ENCODE assay signal across 18 cellular contexts in genomic region chr14:60275932-60276331, GRCh38.
"Had no signal": no experiment of that assay in that cellular context is flagged by ENCODE, and none has a peak within 500 bp of the region (broad histone marks: within the 10 kb centered on the region; RNA-seq: fewer than 3 reads in every experiment).

No MANE protein-coding gene starts in this region.

- H3K4me3 Mint-ChIP-seq: activated naive CD4-positive, alpha-beta T cell treated with anti-CD3 and anti-CD28 coated beads for 36 hours; activated T-cell treated with anti-CD3 and anti-CD28 coated beads, Interleukin-2, amount 50 U/mL, for 4 hours; dendritic cell treated with granulocyte-macrophage colony-stimulating factor and Interleukin-4, amounts not matched to agents 40 ng/mL and 50 ng/mL, for 4 days; effector memory CD8-positive, alpha-beta T cell; natural killer cell treated with Interleukin-12 subunit alpha and Interleukin-12 subunit beta and Interleukin-15 and Interleukin-18, amount 100 ng/mL, for 72 hours; stimulated activated naive B cell treated with anti-CD40 and anti-IgM and Interleukin-4, amounts not matched to agents 10 μg/mL and 1 μg/mL and 100 μg/mL, for 72 hours had no signal

- H3K27me3 Mint-ChIP-seq: dendritic cell treated with granulocyte-macrophage colony-stimulating factor and Interleukin-4, amounts not matched to agents 40 ng/mL and 50 ng/mL, for 4 days; effector memory CD8-positive, alpha-beta T cell; natural killer cell treated with Interleukin-12 subunit alpha and Interleukin-12 subunit beta and Interleukin-15 and Interleukin-18, amount 100 ng/mL, for 72 hours; stimulated activated naive B cell treated with anti-CD40 and anti-IgM and Interleukin-4, amounts not matched to agents 10 μg/mL and 1 μg/mL and 100 μg/mL, for 72 hours had no signal

- H3K27ac Mint-ChIP-seq: activated naive CD4-positive, alpha-beta T cell treated with anti-CD3 and anti-CD28 coated beads for 36 hours; dendritic cell treated with granulocyte-macrophage colony-stimulating factor and Interleukin-4, amounts not matched to agents 40 ng/mL and 50 ng/mL, for 4 days; effector memory CD8-positive, alpha-beta T cell; natural killer cell treated with Interleukin-12 subunit alpha and Interleukin-12 subunit beta and Interleukin-15 and Interleukin-18, amount 100 ng/mL, for 72 hours; stimulated activated naive B cell treated with anti-CD40 and anti-IgM and Interleukin-4, amounts not matched to agents 10 μg/mL and 1 μg/mL and 100 μg/mL, for 72 hours had no signal

- H3K27me3 ChIP-seq: cardiac muscle cell, foreskin keratinocyte, neutrophil, upper lobe of right lung had no signal

- ATAC-seq: activated CD4-positive, CD25-positive, alpha-beta regulatory T cell treated with anti-CD3 and anti-CD28 coated beads, Interleukin-2, amount 50 U/mL, for 24 hours; activated T-cell treated with anti-CD3 and anti-CD28 coated beads, Interleukin-2, amount 50 U/mL, for 4 hours; effector memory CD8-positive, alpha-beta T cell; foreskin keratinocyte; left colon; lower lobe of right lung; natural killer cell treated with Interleukin-12 subunit alpha and Interleukin-12 subunit beta and Interleukin-15 and Interleukin-18, amount 100 ng/mL, for 72 hours; stimulated activated naive B cell treated with anti-CD40 and anti-IgM and Interleukin-4, amounts not matched to agents 10 μg/mL and 1 μg/mL and 100 μg/mL, for 72 hours; upper lobe of right lung had no signal

- H3K27ac ChIP-seq: cardiac muscle cell, foreskin keratinocyte, lower lobe of right lung, neutrophil, thoracic aorta, upper lobe of right lung had no signal

- H3K36me3 Mint-ChIP-seq: natural killer cell treated with Interleukin-12 subunit alpha and Interleukin-12 subunit beta and Interleukin-15 and Interleukin-18, amount 100 ng/mL, for 72 hours had no signal

- H3K36me3 ChIP-seq: cardiac muscle cell, lower lobe of right lung, thoracic aorta, upper lobe of right lung had no signal

- H3K4me3 ChIP-seq: cardiac muscle cell, lower lobe of right lung, thoracic aorta, upper lobe of right lung had no signal

- H3K9me3 ChIP-seq: lower lobe of right lung, neutrophil, thoracic aorta, upper lobe of right lung had no signal

- H3K4me1 ChIP-seq: foreskin keratinocyte had no signal

- H3K9me3 Mint-ChIP-seq: activated naive CD4-positive, alpha-beta T cell treated with anti-CD3 and anti-CD28 coated beads for 36 hours; activated T-cell treated with anti-CD3 and anti-CD28 coated beads, Interleukin-2, amount 50 U/mL, for 4 hours; dendritic cell treated with granulocyte-macrophage colony-stimulating factor and Interleukin-4, amounts not matched to agents 40 ng/mL and 50 ng/mL, for 4 days; effector memory CD8-positive, alpha-beta T cell; stimulated activated naive B cell treated with anti-CD40 and anti-IgM and Interleukin-4, amounts not matched to agents 10 μg/mL and 1 μg/mL and 100 μg/mL, for 72 hours had no signal

- DNase-seq: activated CD4-positive, alpha-beta T cell treated with anti-CD3 and anti-CD28 coated beads, Interleukin-2, amount 50 U/mL, for 1 hour; activated CD8-positive, alpha-beta memory T cell treated with anti-CD3 and anti-CD28 coated beads, Interleukin-2, amount 50 U/mL, for 4 hours; activated naive CD4-positive, alpha-beta T cell treated with anti-CD3 and anti-CD28 coated beads for 36 hours; activated T-cell treated with anti-CD3 and anti-CD28 coated beads, Interleukin-2, amount 50 U/mL, for 4 hours; effector memory CD8-positive, alpha-beta T cell; hippocampal formation; left colon; lower lobe of right lung; stimulated activated naive B cell treated with anti-CD40 and anti-IgM and Interleukin-4, amounts not matched to agents 10 μg/mL and 1 μg/mL and 100 μg/mL, for 72 hours; T-helper 9 cell; upper lobe of right lung had no signal
